8 cellular contexts compared by ENCODE assay signal in genomic region chr7:12584940-12585339, GRCh38. TPM values are rescaled to one million over a fixed set of nuclear protein-coding genes. Genes with fewer than 3 reads are reported as not detected.
DNase-seq lines count a peak whose midpoint lies in the region; ATAC-seq, FAIRE-seq and TF ChIP-seq lines count a peak whose summit lies in the region.

No MANE protein-coding gene starts in this region.

- peak overlapping the region; percentile 97 for H2AFZ ChIP-seq in K562 (ENCODE audit: low read depth, low read length)

- H3K4me2 ChIP-seq in K562 (ENCODE audit: insufficient read depth, low read length): peak overlapping the region; percentile 79

- no peaks in the 10 kb centered on the region for H4K20me1 ChIP-seq in K562 (replicated peaks; ENCODE audit: control insufficient read depth, insufficient read depth, low read length)

- H3K4me3 ChIP-seq in K562 (no peak overlapping the region), stomach (no peak overlapping the region)

- TF ChIP-seq RAD21 in K562 (CRISPR knock-in tag; conservative IDR thresholded peaks at IDR 0.05 in 1 of 2, IDR thresholded peaks at IDR 0.05 in 1 of 2): no peak

- CTCF ChIA-PET in K562 (lab: Yijun Ruan, JAX; ENCODE audit: low intra/inter-chr PET ratio): no interaction called here

- TF ChIP-seq POLR2A in K562 (conservative IDR thresholded peaks at IDR 0.05) (no peak), stomach (IDR thresholded peaks at IDR 0.05) (no peak)

- TF ChIP-seq EP300 in K562 (IDR thresholded peaks at IDR 0.05; ENCODE audit: low read length) (no peak), stomach (IDR thresholded peaks at IDR 0.05) (no peak)

- ATAC-seq in GM19468 (IDR thresholded peaks at IDR 0.05; ENCODE audit: extremely low read depth, unreplicated experiment): peak; percentile 99
- peak; percentile 99 for ATAC-seq in HG03432 (IDR thresholded peaks at IDR 0.05; ENCODE audit: unreplicated experiment)
- ATAC-seq in K562: peak; percentile 62

- POLR2A ChIA-PET in K562 (lab: Yijun Ruan, JAX): interaction anchor here (0.9 kb wide), 1 partner anchor 41 kb away, joined by 3 read pairs; no protein-coding TSS in a partner anchor

- H3K9me1 ChIP-seq in K562 (ENCODE audit: control insufficient read depth, insufficient read depth, low read length): no peaks in the 10 kb centered on the region

- WGBS in K562 (ENCODE audit: insufficient coverage, low coverage, missing lambda C conversion rate): 7% methylated on average over 7 of the region's 7 CpGs
- WGBS in stomach, 5 donors: 27 to 64% (median 52%) methylated on average over 7 of the region's 7 CpGs

- in situ Hi-C loops in K562 (cut with MboI): no loop called here

- DNase-seq in C1 segment of cervical spinal cord (lab: John Stamatoyannopoulos, UW) (peak in 10 of 14 donors; percentile 6 to 44 (median 28)), K562 (ENCODE audit: extremely low read depth in 1 of 4, low spot score in 3 of 4) (peak in 1 of 4 experiments; percentile 53), stomach (no peak), NCI-H446 treated with DMSO at 0.1 percent for 48 hours (lab: John Stamatoyannopoulos, UW) (no peak)
- DNase-seq in stimulated activated CD4-positive, alpha-beta T cell treated with anti-CD3 and anti-CD28 coated beads, Interleukin-4, amount 100 ng/mL, for 1 hour: no peak
- no peak for DNase-seq in activated T-cell treated with anti-CD3 and anti-CD28 coated beads, Interleukin-2, amount 50 U/mL, for 48 hours

- FAIRE-seq in K562 (lab: Jason Lieb, UNC): no peak

- H3K9me3 ChIP-seq in K562 (replicated peaks; ENCODE audit: control insufficient read depth, insufficient read depth, low read depth, low read length) (peaks cover 4% of the 10 kb centered on the region; the same call in 1 of the 2 replicates), stomach (no peaks in the 10 kb centered on the region)

- H3K4me1 ChIP-seq in K562 (replicated peaks in 1 of 2; ENCODE audit: control insufficient read depth in 2 of 2, insufficient read depth in 2 of 2, low read length in 2 of 2): peaks cover 6 to 37% of the 10 kb centered on the region in 2 experiments; a peak in 4 of 5 replicates
- peaks cover 0 to 10% (median 4%) of the 10 kb centered on the region in 4 donors for H3K4me1 ChIP-seq in stomach

- H3K9ac ChIP-seq in K562 (ENCODE audit: insufficient read depth in 1 of 2, low read depth in 2 of 2, low read length in 2 of 2): peak overlapping the region in 1 of 2 experiments; percentile 54; a peak in 2 of 4 replicates

- no TSS peak for BruUV-seq in K562 (replicated peaks; lab: Mats Ljungman, UMichigan)

- TF ChIP-seq CTCF in K562 (IDR thresholded peaks at IDR 0.05 in 2 of 3, conservative IDR thresholded peaks at IDR 0.05 in 1 of 3; ENCODE audit: insufficient read depth in 2 of 3, low read depth in 1 of 3, low read length in 3 of 3): no peak
- TF ChIP-seq CTCF in stomach (IDR thresholded peaks at IDR 0.05): no peak

- peaks cover 3% of the 10 kb centered on the region; the same call in 1 of the 3 replicates for H3K79me2 ChIP-seq in K562 (ENCODE audit: control insufficient read depth, insufficient read depth, low read length)

- no peaks in the 10 kb centered on the region for H3K36me3 ChIP-seq in K562 (ENCODE audit: control insufficient read depth, insufficient read depth, low read length)
- no peaks in the 10 kb centered on the region for H3K36me3 ChIP-seq in stomach

- intact Hi-C loops in K562 (cut with micrococcal nuclease) (loop anchor here (5.0 to 10.0 kb wide), 3 partner anchors 37 to 200 kb away; no protein-coding TSS in a partner anchor), stomach (cut with DNase I; ENCODE audit: low total_unique reads) (no loop called here)

- H3K27ac ChIP-seq in K562 (ENCODE audit: extremely low read depth, low read depth, low read length) (peak overlapping the region; percentile 73), stomach (peak overlapping the region; percentile 15 to 67 (median 36))

- no peaks in the 10 kb centered on the region for H3K27me3 ChIP-seq in K562 (ENCODE audit: control insufficient read depth in 2 of 2, insufficient read depth in 2 of 2, low read length in 2 of 2)
- H3K27me3 ChIP-seq in stomach: no peaks in the 10 kb centered on the region

TF ChIP-seq in K562, 482 proteins besides CTCF, POLR2A, EP300 and RAD21 (continues in another document):
- TF ChIP-seq ETV5 (CRISPR knock-in tag; IDR thresholded peaks at IDR 0.05; ENCODE audit: low read depth) (0 out of 2 replicates have a peak, but pooled peaks have one; percentile 27), NR2C2 (CRISPR knock-in tag; IDR thresholded peaks at IDR 0.05) (no peak), NR2C2 (tag; IDR thresholded peaks at IDR 0.05) (0 out of 2 replicates have a peak, but pooled peaks have one; percentile 62), SOX6 (IDR thresholded peaks at IDR 0.05) (peak; percentile 56; the same call in 1 of the 2 replicates), CBX5 (IDR thresholded peaks at IDR 0.05; ENCODE audit: borderline replicate concordance, low read depth) (no peak), SMARCE1 (IDR thresholded peaks at IDR 0.05) (peak; percentile 61; the same call in 1 of the 2 replicates), ELF4 (CRISPR knock-in tag; IDR thresholded peaks at IDR 0.05) (0 out of 2 replicates have a peak, but pooled peaks have one; percentile 21), ZZZ3 (IDR thresholded peaks at IDR 0.05) (no peak), FOXO4 (CRISPR knock-in tag; IDR thresholded peaks at IDR 0.05) (no peak)

RNA-seq across cellular contexts. Expression of gene SCIN, which starts 14.4 kb away (rescaled TPM):
- 1.1 and 8.3 TPM in 2 replicates for total RNA-seq in K562 (2011; cell fraction: chromatin; rRNA removed; ENCODE audit: low replicate concordance)
- 0.33 and 1.4 TPM in 2 replicates for total RNA-seq in K562 (2011; cell fraction: nucleolus; rRNA removed)
- 2.2 and 3.5 TPM in 2 replicates for total RNA-seq in K562 (2011; cell fraction: nucleoplasm; rRNA removed)
- total RNA-seq in K562 (2014; rRNA removed) (9.8 and 10.9 TPM in 2 replicates), K562 (2014; rRNA removed; fragmentation: Illumina TruSeq; extraction: Trizol) (14.7 and 17.2 TPM in 2 replicates), K562 (2015; rRNA removed; fragmentation: Illumina TruSeq; extraction: Trizol) (14.4 and 18.2 TPM in 2 replicates), K562 (2021) (9.7 and 10.6 TPM in 2 replicates), stomach (10 to 100 TPM in 2 of 5 donors, 1 to 10 TPM in 3; 4.1 to 46.6 (median 8.4) TPM)
- polyA plus RNA-seq in K562 (2011; rRNA removed) (0.67 and 1.0 TPM in 2 replicates), K562 (2014; fragmentation: Illumina TruSeq; extraction: Trizol) (11.4 and 12.6 TPM in 2 replicates), K562 (2014; fragmentation: Nextera tagmentation; extraction: Ambion mirVana) (10 to 100 TPM in 1 of 2 experiments, 1 to 10 TPM in 1; 4.5 to 10.4 TPM), K562 (2014; rRNA removed) (10.3 and 10.9 TPM in 2 replicates), stomach (10 to 100 TPM in 1 of 3 donors, 1 to 10 TPM in 2; 2.5 to 49.2 (median 5.4) TPM)
- polyA plus RNA-seq in K562 (2011; cell fraction: cytosol; rRNA removed): 0.12 and 0.50 TPM in 2 replicates
- polyA plus RNA-seq in K562 (2011; cell fraction: nucleus; rRNA removed): 0.17 and 0.32 TPM in 2 replicates
- polyA plus RNA-seq in K562 (2012): 17.7 and 29.9 TPM in 2 replicates
- polyA minus RNA-seq in K562 (2011; rRNA and poly(A)+ RNA removed): 0.63 and 1.0 TPM in 2 replicates
- not detected in 2 replicates for polyA minus RNA-seq in K562 (2011; cell fraction: cytosol; rRNA and poly(A)+ RNA removed)
- polyA minus RNA-seq in K562 (2011; cell fraction: nucleus; rRNA and poly(A)+ RNA removed): 0.54 and 1.00 TPM in 2 replicates

Comparison
In these comparisons a context has a peak if more than half of its experiments do, and no peak if none do; other contexts are left out.
1. DNase-seq: peak in C1 segment of cervical spinal cord (10 of 14); none in stomach (single experiment), NCI-H446 treated with DMSO at 0.1 percent for 48 hours (single experiment), stimulated activated CD4-positive, alpha-beta T cell treated with anti-CD3 and anti-CD28 coated beads, Interleukin-4, amount 100 ng/mL, for 1 hour (single experiment) and activated T-cell treated with anti-CD3 and anti-CD28 coated beads, Interleukin-2, amount 50 U/mL, for 48 hours (0 of 2).
2. Peak in every context shown above with its lines, with median percentiles within 50 percentile points of each other: ATAC-seq.